17 cellular contexts compared by ENCODE assay signal in genomic region chr1:19115082-19115808, GRCh38.
DNase-seq lines count a peak whose midpoint lies in the region; ATAC-seq, FAIRE-seq and TF ChIP-seq lines count a peak whose summit lies in the region.
"Had no signal": no experiment of that assay in that cellular context is flagged by ENCODE, and none has a peak within 500 bp of the region (broad histone marks: within the 10 kb centered on the region; RNA-seq: fewer than 3 reads in every experiment).

No MANE protein-coding gene starts in this region.

- in situ Hi-C loops in mammary epithelial cell (cut with MboI; ENCODE audit: low sequenced_read_pairs in 2 of 2): no loop called here
- in situ Hi-C loops in K562 (cut with MboI): no loop called here

- CTCF ChIA-PET in MCF 10A (lab: Yijun Ruan, JAX) (interaction anchor here (0.6 to 2.0 kb wide), 5 partner anchors 12 to 993 kb away, joined by 3 to 7 read pairs (median 4); no protein-coding TSS in a partner anchor), mammary epithelial cell (lab: Charles Lee; ENCODE audit: low non-redundant PET) (no interaction called here), K562 (lab: Yijun Ruan, JAX; ENCODE audit: low intra/inter-chr PET ratio) (no interaction called here)

- TF ChIP-seq EP300 in K562 (IDR thresholded peaks at IDR 0.05; ENCODE audit: low read length): no peak

- TF ChIP-seq CTCF in MCF 10A (IDR thresholded peaks at IDR 0.05; ENCODE audit: unreplicated experiment) (no peak), mammary epithelial cell (conservative IDR thresholded peaks at IDR 0.05 in 1 of 2, IDR thresholded peaks at IDR 0.05 in 1 of 2; ENCODE audit: extremely low read depth in 1 of 2, insufficient read depth in 1 of 2, low read depth in 1 of 2, low read length in 2 of 2) (no peak), K562 (IDR thresholded peaks at IDR 0.05 in 2 of 3, conservative IDR thresholded peaks at IDR 0.05 in 1 of 3; ENCODE audit: insufficient read depth in 2 of 3, low read depth in 1 of 3, low read length in 3 of 3) (no peak), progenitor cell of endocrine pancreas (IDR thresholded peaks at IDR 0.05; ENCODE audit: unreplicated experiment) (no peak), pancreas (IDR thresholded peaks at IDR 0.05) (no peak)

- H3K9me1 ChIP-seq in K562 (ENCODE audit: control insufficient read depth, insufficient read depth, low read length): peaks cover 8% of the 10 kb centered on the region

- H3K27me3 ChIP-seq in mammary epithelial cell (ENCODE audit: insufficient read depth, low read length): no peaks in the 10 kb centered on the region
- no peaks in the 10 kb centered on the region for H3K27me3 ChIP-seq in K562 (ENCODE audit: control insufficient read depth in 2 of 2, insufficient read depth in 2 of 2, low read length in 2 of 2)
- no peaks in the 10 kb centered on the region for H3K27me3 ChIP-seq in pancreas
- H3K27me3 ChIP-seq: BE2C had no signal

- FAIRE-seq in K562 (lab: Jason Lieb, UNC): no peak
- no peak for FAIRE-seq in pancreas (lab: Jason Lieb, UNC)
- FAIRE-seq: A549, H54 had no signal

- H3K4me1 Mint-ChIP-seq in MCF 10A (ENCODE audit: insufficient read depth, unreplicated experiment): no peaks in the 10 kb centered on the region
- no peaks in the 10 kb centered on the region for H3K4me1 Mint-ChIP-seq in T-helper 17 cell
- H3K4me1 Mint-ChIP-seq in progenitor cell of endocrine pancreas (ENCODE audit: low read depth): no peaks in the 10 kb centered on the region
- H3K4me1 Mint-ChIP-seq: CD4-positive, alpha-beta memory T cell had no signal

- ATAC-seq in T-helper 17 cell (no peak), K562 (no peak), HG03520 (IDR thresholded peaks at IDR 0.05; ENCODE audit: unreplicated experiment) (no peak), pancreas (no peak)
- ATAC-seq: A549, HCT116 had no signal

- dilution Hi-C loops in mammary epithelial cell (cut with HindIII; ENCODE audit: low sequenced_read_pairs): loop anchor here (5.0 kb wide), 2 partner anchors 47 to 78 kb away; no protein-coding TSS in a partner anchor

- no peak for DNase-seq in MCF 10A (ENCODE audit: unreplicated experiment)
- no peak for DNase-seq in mammary epithelial cell
- no peak for DNase-seq in T-helper 17 cell
- DNase-seq in K562 (ENCODE audit: extremely low read depth in 1 of 4, low spot score in 3 of 4): peak in 1 of 4 experiments; percentile 25
- no peak for DNase-seq in progenitor cell of endocrine pancreas (ENCODE audit: low spot score, unreplicated experiment)
- DNase-seq in pancreas: no peak
- DNase-seq in NK-92 (lab: John Stamatoyannopoulos, UW; ENCODE audit: unreplicated experiment): no peak
- DNase-seq: BE2C; CD4-positive, alpha-beta memory T cell; DND-41; GDM1; GM23248 had no signal

- intact Hi-C loops in MCF 10A (cut with micrococcal nuclease) (no loop called here), mammary epithelial cell (cut with micrococcal nuclease) (no loop called here), K562 (cut with micrococcal nuclease) (loop anchor here (5.0 to 10.0 kb wide), 2 partner anchors 37 to 130 kb away; no protein-coding TSS in a partner anchor), pancreas (cut with DNase I) (loop anchor here in 1 of 3 donors (10.0 kb wide), 1 partner anchor 520 kb away; no protein-coding TSS in a partner anchor)

- H3K9ac ChIP-seq in mammary epithelial cell (ENCODE audit: insufficient read depth, low read length) (no peak overlapping the region), K562 (ENCODE audit: insufficient read depth in 1 of 2, low read depth in 2 of 2, low read length in 2 of 2) (no peak overlapping the region)
- H3K9ac ChIP-seq: GM23248 had no signal

- no peak for TF ChIP-seq RAD21 in K562 (CRISPR knock-in tag; conservative IDR thresholded peaks at IDR 0.05 in 1 of 2, IDR thresholded peaks at IDR 0.05 in 1 of 2)

- H3K4me1 ChIP-seq in mammary epithelial cell (ENCODE audit: insufficient read depth, low read length) (no peaks in the 10 kb centered on the region), K562 (replicated peaks in 1 of 2; ENCODE audit: control insufficient read depth in 2 of 2, insufficient read depth in 2 of 2, low read length in 2 of 2) (peaks cover 7 to 17% of the 10 kb centered on the region in 2 experiments; a peak in 3 of 5 replicates), pancreas (no peaks in the 10 kb centered on the region)
- H3K4me1 ChIP-seq: A549, BE2C had no signal

- H2AFZ ChIP-seq in mammary epithelial cell (ENCODE audit: low read depth, low read length) (no peak overlapping the region), K562 (ENCODE audit: low read depth, low read length) (no peak overlapping the region)
- H2AFZ ChIP-seq: GM23248 had no signal

- no peak overlapping the region for H3K4me3 ChIP-seq in mammary epithelial cell (replicated peaks in 1 of 3; ENCODE audit: insufficient read depth in 1 of 3, low read depth in 2 of 3, low read length in 3 of 3)
- H3K4me3 ChIP-seq in K562: no peak overlapping the region
- H3K4me3 ChIP-seq in pancreas: no peak overlapping the region
- H3K4me3 ChIP-seq: A549, GM23248 had no signal

- H3K9me3 ChIP-seq in mammary epithelial cell (replicated peaks; ENCODE audit: insufficient read depth, low read length) (no peaks in the 10 kb centered on the region), T-helper 17 cell (ENCODE audit: control insufficient read depth, low read length, poor library complexity, severe bottlenecking) (no peaks in the 10 kb centered on the region), K562 (replicated peaks; ENCODE audit: control insufficient read depth, insufficient read depth, low read depth, low read length) (no peaks in the 10 kb centered on the region), pancreas (no peaks in the 10 kb centered on the region)
- H3K9me3 ChIP-seq: A549, BE2C had no signal

- H3K36me3 ChIP-seq in mammary epithelial cell (ENCODE audit: insufficient read depth, low read length): peaks cover 74% of the 10 kb centered on the region
- peaks cover 99% of the 10 kb centered on the region for H3K36me3 ChIP-seq in K562 (ENCODE audit: control insufficient read depth, insufficient read depth, low read length)
- H3K36me3 ChIP-seq in pancreas: peaks cover 10 to 99% (median 68%) of the 10 kb centered on the region in 3 donors

- H3K27ac Mint-ChIP-seq in MCF 10A (ENCODE audit: low read depth, unreplicated experiment): peak overlapping the region; percentile 54
- H3K27ac Mint-ChIP-seq in T-helper 17 cell: peak overlapping the region; percentile 78
- H3K27ac Mint-ChIP-seq in progenitor cell of endocrine pancreas: peak overlapping the region; percentile 29

- POLR2A ChIA-PET in MCF 10A (lab: Yijun Ruan, JAX): interaction anchor here (0.6 to 0.9 kb wide), 2 partner anchors 13 to 96 kb away, joined by 3 to 4 read pairs; no protein-coding TSS in a partner anchor
- POLR2A ChIA-PET in K562 (lab: Yijun Ruan, JAX): interaction anchor here (1.2 to 3.8 kb wide), 2 partner anchors 11 to 46 kb away, joined by 4 to 26 read pairs; no protein-coding TSS in a partner anchor

- H3K4me2 ChIP-seq in mammary epithelial cell (ENCODE audit: insufficient read depth, low read depth, low read length) (no peak overlapping the region), K562 (ENCODE audit: insufficient read depth, low read length) (no peak overlapping the region)
- H3K4me2 ChIP-seq: A549 had no signal

- H3K36me3 Mint-ChIP-seq in MCF 10A (ENCODE audit: insufficient read depth, unreplicated experiment) (peaks cover 94% of the 10 kb centered on the region), T-helper 17 cell (ENCODE audit: low read depth) (peaks cover 21% of the 10 kb centered on the region), progenitor cell of endocrine pancreas (ENCODE audit: insufficient read depth) (peaks cover 31% of the 10 kb centered on the region)

- 0 out of 2 replicates have a peak, but pooled peaks have one; percentile 18 for TF ChIP-seq POLR2A in K562 (conservative IDR thresholded peaks at IDR 0.05)

- BruUV-seq in MCF 10A (replicated peaks; lab: Mats Ljungman, UMichigan) (no TSS peak), mammary epithelial cell (replicated peaks; lab: Mats Ljungman, UMichigan) (no TSS peak), K562 (replicated peaks; lab: Mats Ljungman, UMichigan) (no TSS peak)

- 79% methylated on average over 6 of the region's 6 CpGs for WGBS in mammary epithelial cell (ENCODE audit: low coverage, missing lambda C conversion rate)
- WGBS in K562 (ENCODE audit: insufficient coverage, low coverage, missing lambda C conversion rate): 83% methylated on average over 6 of the region's 6 CpGs
- WGBS in pancreas, 2 donors: 68 to 78% methylated on average over 6 of the region's 6 CpGs

- H3K79me2 ChIP-seq in mammary epithelial cell (ENCODE audit: insufficient read depth, low read length): no peaks in the 10 kb centered on the region
- no peaks in the 10 kb centered on the region for H3K79me2 ChIP-seq in K562 (ENCODE audit: control insufficient read depth, insufficient read depth, low read length)

- no peaks in the 10 kb centered on the region for H4K20me1 ChIP-seq in mammary epithelial cell (ENCODE audit: insufficient read depth, low read length)
- H4K20me1 ChIP-seq in K562 (replicated peaks; ENCODE audit: control insufficient read depth, insufficient read depth, low read length): peaks cover 7% of the 10 kb centered on the region

- H3K27ac ChIP-seq in mammary epithelial cell (ENCODE audit: insufficient read depth, low read depth, low read length): no peak overlapping the region
- H3K27ac ChIP-seq in K562 (ENCODE audit: extremely low read depth, low read depth, low read length): no peak overlapping the region
- H3K27ac ChIP-seq in pancreas: no peak overlapping the region
- H3K27ac ChIP-seq: A549, C4-2B, GM23248 had no signal

- H3K27me3 Mint-ChIP-seq in MCF 10A (ENCODE audit: insufficient read depth, unreplicated experiment): no peaks in the 10 kb centered on the region
- H3K27me3 Mint-ChIP-seq in T-helper 17 cell: no peaks in the 10 kb centered on the region
- no peaks in the 10 kb centered on the region for H3K27me3 Mint-ChIP-seq in progenitor cell of endocrine pancreas
- H3K27me3 Mint-ChIP-seq: CD4-positive, alpha-beta memory T cell had no signal

- H3K4me3 Mint-ChIP-seq in MCF 10A (ENCODE audit: unreplicated experiment): no peak overlapping the region
- H3K4me3 Mint-ChIP-seq in T-helper 17 cell: no peak overlapping the region
- H3K4me3 Mint-ChIP-seq in progenitor cell of endocrine pancreas (ENCODE audit: low read depth): no peak overlapping the region
- H3K4me3 Mint-ChIP-seq: CD4-positive, alpha-beta memory T cell had no signal

- H3K9me3 Mint-ChIP-seq in MCF 10A (ENCODE audit: unreplicated experiment) (no peaks in the 10 kb centered on the region), progenitor cell of endocrine pancreas (ENCODE audit: low read depth) (no peaks in the 10 kb centered on the region)
- H3K9me3 Mint-ChIP-seq: CD4-positive, alpha-beta memory T cell had no signal

TF ChIP-seq in K562, 482 proteins besides CTCF, POLR2A, EP300 and RAD21 (continues in another document):
- peak; percentile 59 for TF ChIP-seq SUPT5H (IDR thresholded peaks at IDR 0.05)
- 0 out of 2 replicates have a peak, but pooled peaks have one; percentile 29 for TF ChIP-seq ELF4 (CRISPR knock-in tag; IDR thresholded peaks at IDR 0.05)
- peak; percentile 85 for TF ChIP-seq NFIX (CRISPR knock-in tag; IDR thresholded peaks at IDR 0.05; ENCODE audit: low read depth)
- 0 out of 2 replicates have a peak, but pooled peaks have one; percentile 53 for TF ChIP-seq TSC22D4 (tag; IDR thresholded peaks at IDR 0.05)
- no peak for TF ChIP-seq CBX2 (IDR thresholded peaks at IDR 0.05; ENCODE audit: insufficient read depth, low read length, poor library complexity, severe bottlenecking)
- peak; percentile 95 for TF ChIP-seq NFIC (IDR thresholded peaks at IDR 0.05)
